In the genomic region with DNA sequence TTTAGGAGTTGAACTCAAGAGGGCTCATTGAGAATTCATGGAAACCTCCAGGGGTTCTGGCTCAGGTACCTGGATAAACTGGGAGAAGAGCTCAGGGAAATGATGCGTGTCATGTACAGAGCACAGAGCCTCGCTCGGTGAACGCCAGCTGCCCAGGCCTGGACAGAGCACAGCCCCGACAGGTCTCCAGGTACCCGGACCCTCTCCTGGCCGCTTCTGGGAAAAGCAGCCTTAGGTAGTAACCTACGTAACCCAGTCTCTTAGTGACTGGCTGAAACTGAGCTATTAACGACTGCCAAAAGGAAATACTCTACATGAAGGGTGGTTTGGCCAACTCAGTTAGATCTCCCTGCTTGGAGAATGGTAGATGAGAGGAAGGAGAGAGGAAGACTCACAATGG, we compare ENCODE assay signal across 20 cellular contexts.
"Had no signal": no experiment of that assay in that cellular context is flagged by ENCODE, and none has a peak within 500 bp of the region (broad histone marks: within the 10 kb centered on the region; RNA-seq: fewer than 3 reads in every experiment).

No MANE protein-coding gene starts in this region.

- H3K27me3 Mint-ChIP-seq: activated B cell treated with CpG ODN at 0.5 μM for 24 hours; activated CD4-positive, alpha-beta T cell treated with anti-CD3 and anti-CD28 coated beads, Interleukin-2, amount 10 ng/mL, durations not matched to agents 24 days and 14 days; activated CD8-positive, alpha-beta T cell treated with anti-CD3 and anti-CD28 coated beads for 36 hours; activated naive CD8-positive, alpha-beta T cell treated with anti-CD3 and anti-CD28 coated beads, Interleukin-2, amount 50 U/mL, for 24 hours; brain; memory B cell; naive thymus-derived CD4-positive, alpha-beta T cell had no signal

- H3K4me2 ChIP-seq: smooth muscle cell had no signal

- ATAC-seq: activated CD8-positive, alpha-beta T cell treated with anti-CD3 and anti-CD28 coated beads for 36 hours; activated naive CD8-positive, alpha-beta T cell treated with anti-CD3 and anti-CD28 coated beads, Interleukin-2, amount 50 U/mL, for 24 hours; activated T-cell treated with anti-CD3 and anti-CD28 coated beads, Interleukin-2, amount 50 U/mL, for 4 hours; mucosa of descending colon; naive thymus-derived CD4-positive, alpha-beta T cell; sciatic nerve; stimulated activated effector memory CD8-positive, alpha-beta T cell treated with anti-CD3 and anti-CD28 coated beads, Interleukin-12 subunit alpha, Interleukin-12 subunit beta, amount 100 ng/mL, for 72 hours had no signal

- H3K4me1 ChIP-seq: testis had no signal

- H3K4me3 Mint-ChIP-seq: activated B cell treated with CpG ODN at 0.5 μM for 24 hours; activated CD4-positive, alpha-beta T cell treated with anti-CD3 and anti-CD28 coated beads, Interleukin-2, amount 10 ng/mL, durations not matched to agents 24 days and 14 days; activated CD8-positive, alpha-beta T cell treated with anti-CD3 and anti-CD28 coated beads for 36 hours; activated naive CD4-positive, alpha-beta T cell treated with anti-CD3 and anti-CD28 coated beads for 36 hours; activated naive CD8-positive, alpha-beta T cell treated with anti-CD3 and anti-CD28 coated beads, Interleukin-2, amount 50 U/mL, for 24 hours; activated T-cell treated with anti-CD3 and anti-CD28 coated beads, Interleukin-2, amount 50 U/mL, for 4 hours; brain; memory B cell; naive thymus-derived CD4-positive, alpha-beta T cell; stimulated activated effector memory CD8-positive, alpha-beta T cell treated with anti-CD3 and anti-CD28 coated beads, Interleukin-12 subunit alpha, Interleukin-12 subunit beta, amount 100 ng/mL, for 72 hours had no signal

- H3K9me3 Mint-ChIP-seq: activated B cell treated with CpG ODN at 0.5 μM for 24 hours; activated CD4-positive, alpha-beta T cell treated with anti-CD3 and anti-CD28 coated beads, Interleukin-2, amount 10 ng/mL, durations not matched to agents 24 days and 14 days; activated CD8-positive, alpha-beta T cell treated with anti-CD3 and anti-CD28 coated beads for 36 hours; activated naive CD4-positive, alpha-beta T cell treated with anti-CD3 and anti-CD28 coated beads for 36 hours; activated naive CD8-positive, alpha-beta T cell treated with anti-CD3 and anti-CD28 coated beads, Interleukin-2, amount 50 U/mL, for 24 hours; activated T-cell treated with anti-CD3 and anti-CD28 coated beads, Interleukin-2, amount 50 U/mL, for 4 hours; brain; memory B cell; naive thymus-derived CD4-positive, alpha-beta T cell; stimulated activated effector memory CD8-positive, alpha-beta T cell treated with anti-CD3 and anti-CD28 coated beads, Interleukin-12 subunit alpha, Interleukin-12 subunit beta, amount 100 ng/mL, for 72 hours had no signal

- H3K4me1 Mint-ChIP-seq: activated CD4-positive, alpha-beta T cell treated with anti-CD3 and anti-CD28 coated beads, Interleukin-2, amount 10 ng/mL, durations not matched to agents 24 days and 14 days; activated naive CD8-positive, alpha-beta T cell treated with anti-CD3 and anti-CD28 coated beads, Interleukin-2, amount 50 U/mL, for 24 hours; naive thymus-derived CD4-positive, alpha-beta T cell; stimulated activated effector memory CD8-positive, alpha-beta T cell treated with anti-CD3 and anti-CD28 coated beads, Interleukin-12 subunit alpha, Interleukin-12 subunit beta, amount 100 ng/mL, for 72 hours had no signal

- H3K36me3 ChIP-seq: ovary, stomach had no signal

- H3K27me3 ChIP-seq: ovary, stomach, testis had no signal

- H3K4me3 ChIP-seq: mucosa of descending colon, ovary, smooth muscle cell, stomach, testis had no signal

- H3K27ac ChIP-seq: ovary, stomach, testis had no signal

- DNase-seq: activated B cell treated with CpG ODN at 0.5 μM for 24 hours; activated CD4-positive, alpha-beta T cell treated with anti-CD3 and anti-CD28 coated beads, Interleukin-2, amount 10 ng/mL, durations not matched to agents 24 days and 14 days; activated CD8-positive, alpha-beta T cell treated with anti-CD3 and anti-CD28 coated beads for 36 hours; activated naive CD4-positive, alpha-beta T cell treated with anti-CD3 and anti-CD28 coated beads for 36 hours; activated naive CD8-positive, alpha-beta T cell treated with anti-CD3 and anti-CD28 coated beads, Interleukin-2, amount 50 U/mL, for 24 hours; activated T-cell treated with anti-CD3 and anti-CD28 coated beads, Interleukin-2, amount 50 U/mL, for 4 hours; anterior cingulate cortex; hypothalamus; kidney glomerular epithelial cell; mucosa of descending colon; naive thymus-derived CD4-positive, alpha-beta T cell; ovary; stimulated activated CD4-positive, alpha-beta T cell treated with anti-CD3 and anti-CD28 coated beads, Interleukin-4, amount 100 ng/mL, for 1 hour; stomach; testis had no signal

- H3K36me3 Mint-ChIP-seq: brain; stimulated activated effector memory CD8-positive, alpha-beta T cell treated with anti-CD3 and anti-CD28 coated beads, Interleukin-12 subunit alpha, Interleukin-12 subunit beta, amount 100 ng/mL, for 72 hours had no signal

- H3K27ac Mint-ChIP-seq: activated B cell treated with CpG ODN at 0.5 μM for 24 hours; activated CD4-positive, alpha-beta T cell treated with anti-CD3 and anti-CD28 coated beads, Interleukin-2, amount 10 ng/mL, durations not matched to agents 24 days and 14 days; activated CD8-positive, alpha-beta T cell treated with anti-CD3 and anti-CD28 coated beads for 36 hours; activated naive CD4-positive, alpha-beta T cell treated with anti-CD3 and anti-CD28 coated beads for 36 hours; activated naive CD8-positive, alpha-beta T cell treated with anti-CD3 and anti-CD28 coated beads, Interleukin-2, amount 50 U/mL, for 24 hours; brain; memory B cell; naive thymus-derived CD4-positive, alpha-beta T cell; stimulated activated effector memory CD8-positive, alpha-beta T cell treated with anti-CD3 and anti-CD28 coated beads, Interleukin-12 subunit alpha, Interleukin-12 subunit beta, amount 100 ng/mL, for 72 hours had no signal

- H3K9me3 ChIP-seq: mucosa of descending colon, ovary, stomach, testis had no signal
